8 cellular contexts compared by ENCODE assay signal in genomic region chr16:67936124-67936875, GRCh38. TPM values are rescaled to one million over a fixed set of nuclear protein-coding genes. Genes with fewer than 3 reads are reported as not detected.
A peak's percentile ranks its signal among the peaks of the same experiment; 100 is the strongest.
DNase-seq lines count a peak whose midpoint lies in the region; ATAC-seq and TF ChIP-seq lines count a peak whose summit lies in the region.

PSMB10 (minus strand) TSS chr16:67936850; CDS start chr16:67936749, 101 bp downstream.

- no peaks in the 10 kb centered on the region for H3K9me3 Mint-ChIP-seq in MCF 10A (ENCODE audit: unreplicated experiment)

- POLR2A ChIA-PET in MCF 10A (lab: Yijun Ruan, JAX) = interaction anchor here (0.5 to 4.3 kb wide), 53 partner anchors 8 to 455 kb away, joined by 3 to 45 read pairs (median 7); partner anchors contain the start of genes ACD, ATP6V0D1, CENPT and CTCF

- CTCF ChIA-PET in MCF 10A (lab: Yijun Ruan, JAX) = interaction anchor here (0.6 to 2.6 kb wide), 14 partner anchors 14 to 389 kb away, joined by 3 to 11 read pairs (median 4); partner anchors contain the start of gene NRN1L

- TF ChIP-seq CTCF in MCF 10A (IDR thresholded peaks at IDR 0.05; ENCODE audit: unreplicated experiment) = no peak

- H3K27ac ChIP-seq in iPS-20b (ENCODE audit: low read length) = peak within 1 kb of the TSS; percentile 69

- H3K4me3 Mint-ChIP-seq in MCF 10A (ENCODE audit: unreplicated experiment) = peak within 1 kb of the TSS; percentile 100

- H3K27ac Mint-ChIP-seq in MCF 10A (ENCODE audit: low read depth, unreplicated experiment) = peak within 1 kb of the TSS; percentile 98

- TSS peak; percentile 43 for BruUV-seq in MCF 10A (replicated peaks; lab: Mats Ljungman, UMichigan)

- H3K27me3 Mint-ChIP-seq in MCF 10A (ENCODE audit: insufficient read depth, unreplicated experiment) = no peaks in the 10 kb centered on the region

- peak; percentile 25 for DNase-seq in NCI-H2029 (lab: John Stamatoyannopoulos, UW)
- DNase-seq in NCI-H2029 treated with DMSO at 0.1 percent for 48 hours (lab: John Stamatoyannopoulos, UW) = no peak
- peak; percentile 12 for DNase-seq in T follicular helper cell (ENCODE audit: low read depth)
- peak; percentile 39 for DNase-seq in MCF 10A (ENCODE audit: unreplicated experiment)

- H3K4me2 ChIP-seq in skeletal muscle satellite cell (ENCODE audit: low read length) = peak within 1 kb of the TSS; percentile 97

- H3K9me3 ChIP-seq in iPS-20b (ENCODE audit: insufficient read depth, low read depth, low read length) = no peaks in the 10 kb centered on the region
- H3K9me3 ChIP-seq in skeletal muscle satellite cell (replicated peaks; ENCODE audit: low read length) = no peaks in the 10 kb centered on the region

- H3K4me1 Mint-ChIP-seq in MCF 10A (ENCODE audit: insufficient read depth, unreplicated experiment) = peaks cover 32% of the 10 kb centered on the region

- no peaks in the 10 kb centered on the region; the same call in 1 of the 2 replicates for H3K36me3 ChIP-seq in iPS-20b (ENCODE audit: insufficient read depth, low read depth, low read length)
- H3K36me3 ChIP-seq in skeletal muscle satellite cell (ENCODE audit: insufficient read depth, low read length) = peaks cover 22% of the 10 kb centered on the region

- peaks cover 70% of the 10 kb centered on the region for H3K36me3 Mint-ChIP-seq in MCF 10A (ENCODE audit: insufficient read depth, unreplicated experiment)

- 0 out of 2 replicates have a peak, but pooled peaks cover 6% of the 10 kb centered on the region for H3K4me1 ChIP-seq in iPS-20b (ENCODE audit: insufficient read depth, low read length)
- H3K4me1 ChIP-seq in skeletal muscle satellite cell (ENCODE audit: control insufficient read depth, insufficient read depth, low read length) = peaks cover 23% of the 10 kb centered on the region

- H3K4me3 ChIP-seq in iPS-20b (ENCODE audit: low read length) = peak within 1 kb of the TSS; percentile 89
- H3K4me3 ChIP-seq in skeletal muscle satellite cell (ENCODE audit: low read length) = peak within 1 kb of the TSS; percentile 77

- H3K27me3 ChIP-seq in iPS-20b (ENCODE audit: insufficient read depth, low read length) (no peaks in the 10 kb centered on the region), skeletal muscle satellite cell (ENCODE audit: control insufficient read depth, insufficient read depth, low read length) (no peaks in the 10 kb centered on the region)

- H3K9ac ChIP-seq in iPS-20b (ENCODE audit: low read depth, low read length) = peak within 1 kb of the TSS; percentile 95
- peak within 1 kb of the TSS; percentile 88 for H3K9ac ChIP-seq in skeletal muscle satellite cell (ENCODE audit: low read depth, low read length)

- intact Hi-C loops in MCF 10A (cut with micrococcal nuclease) = loop anchor here (2.0 kb wide), 1 partner anchor 105 kb away; no protein-coding TSS in a partner anchor

- ATAC-seq in HG02852 (IDR thresholded peaks at IDR 0.05; ENCODE audit: unreplicated experiment) = peak; percentile 11
- ATAC-seq in GM19467 (IDR thresholded peaks at IDR 0.05; ENCODE audit: unreplicated experiment) = no peak

RNA-seq across cellular contexts. Expression of gene PSMB10, which starts in this region (rescaled TPM):
- total RNA-seq in MCF 10A (2022) = 20.3 and 32.7 TPM in 2 replicates
- 43.6 and 45.0 TPM in 2 replicates for total RNA-seq in skeletal muscle satellite cell (2012; rRNA removed)
